19 cellular contexts compared by ENCODE assay signal in genomic region chr3:81442758-81443456, GRCh38.
DNase-seq lines count a peak whose midpoint lies in the region; ATAC-seq and TF ChIP-seq lines count a peak whose summit lies in the region.
"Had no signal": no experiment of that assay in that cellular context is flagged by ENCODE, and none has a peak within 500 bp of the region (broad histone marks: within the 10 kb centered on the region; RNA-seq: fewer than 3 reads in every experiment).

No MANE protein-coding gene starts in this region.

- H3K4me3 ChIP-seq in breast epithelium = no peak overlapping the region
- H3K4me3 ChIP-seq in neuronal stem cell (ENCODE audit: low read length in 2 of 2) = no peak overlapping the region
- H3K4me3 ChIP-seq in aorta (ENCODE audit: low read length in 2 of 2) = no peak overlapping the region
- H3K4me3 ChIP-seq: BLaER1 treated with 17β-estradiol and CSF1 and Interleukin-3, amounts not matched to agents 10 nM and 100 nM; GM23338; Peyer's patch had no signal

- no peak overlapping the region for H3K4me3 Mint-ChIP-seq in MCF 10A (ENCODE audit: unreplicated experiment)
- H3K4me3 Mint-ChIP-seq: GM23338 had no signal

- H3K27ac ChIP-seq in breast epithelium (no peak overlapping the region), neuronal stem cell (replicated peaks; ENCODE audit: low read length) (no peak overlapping the region), aorta (ENCODE audit: low read depth in 1 of 2, low read length in 2 of 2) (peak overlapping the region; percentile 33 to 79)
- H3K27ac ChIP-seq: BLaER1 treated with 17β-estradiol and CSF1 and Interleukin-3, amounts not matched to agents 10 nM and 100 nM; Peyer's patch had no signal

- no peaks in the 10 kb centered on the region for H3K27me3 ChIP-seq in breast epithelium
- H3K27me3 ChIP-seq in neuronal stem cell (ENCODE audit: control insufficient read depth in 3 of 3, insufficient read depth in 3 of 3, low read depth in 1 of 3, low read length in 3 of 3) = no peaks in the 10 kb centered on the region
- H3K27me3 ChIP-seq in aorta (ENCODE audit: control insufficient read depth in 1 of 2, insufficient read depth in 2 of 2, low read length in 1 of 2) = no peaks in the 10 kb centered on the region
- H3K27me3 ChIP-seq: BLaER1 treated with 17β-estradiol and CSF1 and Interleukin-3, amounts not matched to agents 10 nM and 100 nM; Peyer's patch had no signal

- no peaks in the 10 kb centered on the region for H3K9me3 Mint-ChIP-seq in MCF 10A (ENCODE audit: unreplicated experiment)
- H3K9me3 Mint-ChIP-seq: GM23338 had no signal

- H2BK120ac ChIP-seq in neuronal stem cell (ENCODE audit: low read depth, low read length) = no peak overlapping the region

- DNase-seq in MCF 10A (ENCODE audit: unreplicated experiment) (no peak), breast epithelium (ENCODE audit: low spot score in 2 of 2) (no peak), cerebellar cortex (ENCODE audit: low spot score) (peak; percentile 44), neuronal stem cell (ENCODE audit: low spot score) (no peak), aorta (no peak), H4 (ENCODE audit: low spot score) (no peak), pons (ENCODE audit: low spot score) (no peak)
- DNase-seq in activated CD4-positive, alpha-beta T cell treated with anti-CD3 and anti-CD28 coated beads, Interleukin-2, amount 50 U/mL, for 48 hours = no peak
- DNase-seq: 8988T, DMS 273 treated with DMSO at 0.1 percent for 48 hours, GF-D8, NCI-H1417, NCI-H2029, NCI-H2171, NCI-H82, Peyer's patch had no signal

- no peak overlapping the region for H4K8ac ChIP-seq in neuronal stem cell (ENCODE audit: low read depth, low read length)

- H3K23ac ChIP-seq in neuronal stem cell (ENCODE audit: low read depth, low read length, poor library complexity) = no peak overlapping the region

- H3K79me1 ChIP-seq in neuronal stem cell (ENCODE audit: low read depth, low read length) = no peaks in the 10 kb centered on the region

- H3K14ac ChIP-seq in neuronal stem cell (ENCODE audit: low read length) = no peak overlapping the region

- TF ChIP-seq CTCF in MCF 10A (IDR thresholded peaks at IDR 0.05; ENCODE audit: unreplicated experiment) (no peak), breast epithelium (IDR thresholded peaks at IDR 0.05) (no peak)

- peak overlapping the region; percentile 59 for H2AFZ ChIP-seq in neuronal stem cell (ENCODE audit: low read length)
- H2AFZ ChIP-seq: GM23338 had no signal

- intact Hi-C loops in MCF 10A (cut with micrococcal nuclease) = no loop called here
- intact Hi-C loops in breast epithelium (cut with DNase I; ENCODE audit: low total_unique reads) = no loop called here
- intact Hi-C loops in aorta (cut with DNase I) = no loop called here

- no peak overlapping the region for H3K4me2 ChIP-seq in neuronal stem cell (ENCODE audit: insufficient read depth, low read length, poor library complexity, severe bottlenecking)
- H3K4me2 ChIP-seq: BLaER1 treated with 17β-estradiol and CSF1 and Interleukin-3, amounts not matched to agents 10 nM and 100 nM; GM23338 had no signal

- H3K27ac Mint-ChIP-seq in MCF 10A (ENCODE audit: low read depth, unreplicated experiment) = peak overlapping the region; percentile 1
- H3K27ac Mint-ChIP-seq: GM23338 had no signal

- H3K36me3 ChIP-seq in breast epithelium (no peaks in the 10 kb centered on the region), neuronal stem cell (replicated peaks in 1 of 2; ENCODE audit: control insufficient read depth in 2 of 2, insufficient read depth in 2 of 2, low read length in 2 of 2) (no peaks in the 10 kb centered on the region), aorta (ENCODE audit: control insufficient read depth in 1 of 2, insufficient read depth in 2 of 2, low read length in 1 of 2) (no peaks in the 10 kb centered on the region)
- H3K36me3 ChIP-seq: BLaER1 treated with 17β-estradiol and CSF1 and Interleukin-3, amounts not matched to agents 10 nM and 100 nM; Peyer's patch had no signal

- ATAC-seq in aorta (ENCODE audit: low FRiP score) = no peak
- ATAC-seq: GM23338, Right ventricle myocardium inferior had no signal

- POLR2A ChIA-PET in MCF 10A (lab: Yijun Ruan, JAX) = interaction anchor here (0.8 kb wide), 1 partner anchor 34 kb away, joined by 4 read pairs; no protein-coding TSS in a partner anchor

- BruUV-seq in MCF 10A (replicated peaks; lab: Mats Ljungman, UMichigan) = no TSS peak

- no peaks in the 10 kb centered on the region for H3K27me3 Mint-ChIP-seq in MCF 10A (ENCODE audit: insufficient read depth, unreplicated experiment)

- H3K4me1 ChIP-seq in breast epithelium (no peaks in the 10 kb centered on the region), neuronal stem cell (ENCODE audit: control insufficient read depth in 2 of 2, insufficient read depth in 1 of 2, low read depth in 1 of 2, low read length in 2 of 2) (no peaks in the 10 kb centered on the region), aorta (ENCODE audit: control insufficient read depth in 1 of 2, insufficient read depth in 2 of 2, low read length in 2 of 2) (peaks cover 0 to 5% of the 10 kb centered on the region in 2 donors)
- H3K4me1 ChIP-seq: BLaER1 treated with 17β-estradiol and CSF1 and Interleukin-3, amounts not matched to agents 10 nM and 100 nM; Peyer's patch had no signal

- no peak for TF ChIP-seq POLR2A in breast epithelium (IDR thresholded peaks at IDR 0.05)

- no peak overlapping the region for H3K18ac ChIP-seq in neuronal stem cell (ENCODE audit: low read length)

- H3K9me3 ChIP-seq in breast epithelium (no peaks in the 10 kb centered on the region), neuronal stem cell (replicated peaks in 1 of 2; ENCODE audit: control insufficient read depth in 2 of 2, insufficient read depth in 1 of 2, low read depth in 1 of 2, low read length in 2 of 2) (no peaks in the 10 kb centered on the region), aorta (ENCODE audit: control insufficient read depth, low read length) (no peaks in the 10 kb centered on the region)
- H3K9me3 ChIP-seq: BLaER1 treated with 17β-estradiol and CSF1 and Interleukin-3, amounts not matched to agents 10 nM and 100 nM; Peyer's patch had no signal

- no peak overlapping the region for H4K91ac ChIP-seq in neuronal stem cell (ENCODE audit: low read depth, low read length, poor library complexity)

- no peak overlapping the region for H3K4ac ChIP-seq in neuronal stem cell (ENCODE audit: low read length)

- no peak overlapping the region for H2BK5ac ChIP-seq in neuronal stem cell (ENCODE audit: low read length)

- no peak overlapping the region for H2BK12ac ChIP-seq in neuronal stem cell (ENCODE audit: low read length)

- CTCF ChIA-PET in MCF 10A (lab: Yijun Ruan, JAX) = interaction anchor here (0.6 to 1.0 kb wide), 4 partner anchors 15 to 1579 kb away, joined by 3 to 5 read pairs (median 4); no protein-coding TSS in a partner anchor

- H2AK5ac ChIP-seq in neuronal stem cell (ENCODE audit: low read depth, low read length) = no peak overlapping the region

- peaks cover 12% of the 10 kb centered on the region for H3K4me1 Mint-ChIP-seq in MCF 10A (ENCODE audit: insufficient read depth, unreplicated experiment)
- H3K4me1 Mint-ChIP-seq: GM23338 had no signal

- no peak overlapping the region for H2BK15ac ChIP-seq in neuronal stem cell (ENCODE audit: low read length)

- H3K9ac ChIP-seq in neuronal stem cell (ENCODE audit: low read depth, low read length, poor library complexity) = no peak overlapping the region
- H3K9ac ChIP-seq: BLaER1 treated with 17β-estradiol and CSF1 and Interleukin-3, amounts not matched to agents 10 nM and 100 nM had no signal

- no CpG with 5 or more reads among the region's 9 CpGs for WGBS in neuronal stem cell (ENCODE audit: extremely low coverage in 2 of 2, insufficient read length in 2 of 2, insufficient replicate concordance in 1 of 2), 2 donors
- 30% methylated on average over 9 of the region's 9 CpGs for WGBS in aorta, 2 donors

- H3K36me3 Mint-ChIP-seq in MCF 10A (ENCODE audit: insufficient read depth, unreplicated experiment) = peaks cover 4% of the 10 kb centered on the region

Comparison
In these comparisons a context has a peak if more than half of its experiments do, and no peak if none do; other contexts are left out.
1. H3K27ac ChIP-seq: peak in aorta (2 of 2); none in breast epithelium (0 of 2) and neuronal stem cell (single experiment).